In genomic region chr20:47179267-47179666, GRCh38 we compare ENCODE assay signal across 1 cellular context.
TF ChIP-seq lines count a peak whose summit lies in the region.

No MANE protein-coding gene starts in this region.

TF ChIP-seq in HEK293, 187 proteins besides CTCF, POLR2A, EP300 and RAD21 (continued from another document):
- TF ChIP-seq, protein P1, sequence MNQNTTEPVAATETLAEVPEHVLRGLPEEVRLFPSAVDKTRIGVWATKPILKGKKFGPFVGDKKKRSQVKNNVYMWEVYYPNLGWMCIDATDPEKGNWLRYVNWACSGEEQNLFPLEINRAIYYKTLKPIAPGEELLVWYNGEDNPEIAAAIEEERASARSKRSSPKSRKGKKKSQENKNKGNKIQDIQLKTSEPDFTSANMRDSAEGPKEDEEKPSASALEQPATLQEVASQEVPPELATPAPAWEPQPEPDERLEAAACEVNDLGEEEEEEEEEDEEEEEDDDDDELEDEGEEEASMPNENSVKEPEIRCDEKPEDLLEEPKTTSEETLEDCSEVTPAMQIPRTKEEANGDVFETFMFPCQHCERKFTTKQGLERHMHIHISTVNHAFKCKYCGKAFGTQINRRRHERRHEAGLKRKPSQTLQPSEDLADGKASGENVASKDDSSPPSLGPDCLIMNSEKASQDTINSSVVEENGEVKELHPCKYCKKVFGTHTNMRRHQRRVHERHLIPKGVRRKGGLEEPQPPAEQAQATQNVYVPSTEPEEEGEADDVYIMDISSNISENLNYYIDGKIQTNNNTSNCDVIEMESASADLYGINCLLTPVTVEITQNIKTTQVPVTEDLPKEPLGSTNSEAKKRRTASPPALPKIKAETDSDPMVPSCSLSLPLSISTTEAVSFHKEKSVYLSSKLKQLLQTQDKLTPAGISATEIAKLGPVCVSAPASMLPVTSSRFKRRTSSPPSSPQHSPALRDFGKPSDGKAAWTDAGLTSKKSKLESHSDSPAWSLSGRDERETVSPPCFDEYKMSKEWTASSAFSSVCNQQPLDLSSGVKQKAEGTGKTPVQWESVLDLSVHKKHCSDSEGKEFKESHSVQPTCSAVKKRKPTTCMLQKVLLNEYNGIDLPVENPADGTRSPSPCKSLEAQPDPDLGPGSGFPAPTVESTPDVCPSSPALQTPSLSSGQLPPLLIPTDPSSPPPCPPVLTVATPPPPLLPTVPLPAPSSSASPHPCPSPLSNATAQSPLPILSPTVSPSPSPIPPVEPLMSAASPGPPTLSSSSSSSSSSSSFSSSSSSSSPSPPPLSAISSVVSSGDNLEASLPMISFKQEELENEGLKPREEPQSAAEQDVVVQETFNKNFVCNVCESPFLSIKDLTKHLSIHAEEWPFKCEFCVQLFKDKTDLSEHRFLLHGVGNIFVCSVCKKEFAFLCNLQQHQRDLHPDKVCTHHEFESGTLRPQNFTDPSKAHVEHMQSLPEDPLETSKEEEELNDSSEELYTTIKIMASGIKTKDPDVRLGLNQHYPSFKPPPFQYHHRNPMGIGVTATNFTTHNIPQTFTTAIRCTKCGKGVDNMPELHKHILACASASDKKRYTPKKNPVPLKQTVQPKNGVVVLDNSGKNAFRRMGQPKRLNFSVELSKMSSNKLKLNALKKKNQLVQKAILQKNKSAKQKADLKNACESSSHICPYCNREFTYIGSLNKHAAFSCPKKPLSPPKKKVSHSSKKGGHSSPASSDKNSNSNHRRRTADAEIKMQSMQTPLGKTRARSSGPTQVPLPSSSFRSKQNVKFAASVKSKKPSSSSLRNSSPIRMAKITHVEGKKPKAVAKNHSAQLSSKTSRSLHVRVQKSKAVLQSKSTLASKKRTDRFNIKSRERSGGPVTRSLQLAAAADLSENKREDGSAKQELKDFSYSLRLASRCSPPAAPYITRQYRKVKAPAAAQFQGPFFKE (tag by site-specific recombination; IDR thresholded peaks at IDR 0.05; ENCODE audit: borderline replicate concordance) = no peak
- no peak for TF ChIP-seq ZNF529 (tag by site-specific recombination; IDR thresholded peaks at IDR 0.05; ENCODE audit: insufficient replicate concordance)
- TF ChIP-seq GLI2 (tag by site-specific recombination; IDR thresholded peaks at IDR 0.05; ENCODE audit: borderline replicate concordance, low read depth) = no peak
- TF ChIP-seq KLF1 (tag by site-specific recombination; IDR thresholded peaks at IDR 0.05) = 0 out of 2 replicates have a peak, but pooled peaks have one; percentile 13
- no peak for TF ChIP-seq ZNF792 (tag by site-specific recombination; IDR thresholded peaks at IDR 0.05)
- TF ChIP-seq KLF8 (tag by site-specific recombination; IDR thresholded peaks at IDR 0.05) = no peak
- TF ChIP-seq EGR2 (tag by site-specific recombination; IDR thresholded peaks at IDR 0.05; ENCODE audit: low read depth) = peak; percentile 93
- TF ChIP-seq ZNF777 (tag by site-specific recombination; IDR thresholded peaks at IDR 0.05; ENCODE audit: borderline replicate concordance) = no peak
- TF ChIP-seq GLI4 (tag by site-specific recombination; IDR thresholded peaks at IDR 0.05) = no peak
- TF ChIP-seq ZNF16 (tag by site-specific recombination; IDR thresholded peaks at IDR 0.05; ENCODE audit: low read depth) = no peak
- TF ChIP-seq, protein P2, sequence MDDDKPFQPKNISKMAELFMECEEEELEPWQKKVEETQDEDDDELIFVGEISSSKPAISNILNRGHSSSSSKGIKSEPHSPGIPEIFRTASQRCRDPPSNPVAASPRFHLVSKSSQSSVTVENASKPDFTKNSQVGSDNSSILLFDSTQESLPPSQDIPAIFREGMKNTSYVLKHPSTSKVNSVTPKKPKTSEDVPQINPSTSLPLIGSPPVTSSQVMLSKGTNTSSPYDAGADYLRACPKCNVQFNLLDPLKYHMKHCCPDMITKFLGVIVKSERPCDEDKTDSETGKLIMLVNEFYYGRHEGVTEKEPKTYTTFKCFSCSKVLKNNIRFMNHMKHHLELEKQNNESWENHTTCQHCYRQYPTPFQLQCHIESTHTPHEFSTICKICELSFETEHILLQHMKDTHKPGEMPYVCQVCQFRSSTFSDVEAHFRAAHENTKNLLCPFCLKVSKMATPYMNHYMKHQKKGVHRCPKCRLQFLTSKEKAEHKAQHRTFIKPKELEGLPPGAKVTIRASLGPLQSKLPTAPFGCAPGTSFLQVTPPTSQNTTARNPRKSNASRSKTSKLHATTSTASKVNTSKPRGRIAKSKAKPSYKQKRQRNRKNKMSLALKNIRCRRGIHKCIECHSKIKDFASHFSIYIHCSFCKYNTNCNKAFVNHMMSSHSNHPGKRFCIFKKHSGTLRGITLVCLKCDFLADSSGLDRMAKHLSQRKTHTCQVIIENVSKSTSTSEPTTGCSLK (tag by site-specific recombination; IDR thresholded peaks at IDR 0.05) = no peak
- TF ChIP-seq, protein P3, sequence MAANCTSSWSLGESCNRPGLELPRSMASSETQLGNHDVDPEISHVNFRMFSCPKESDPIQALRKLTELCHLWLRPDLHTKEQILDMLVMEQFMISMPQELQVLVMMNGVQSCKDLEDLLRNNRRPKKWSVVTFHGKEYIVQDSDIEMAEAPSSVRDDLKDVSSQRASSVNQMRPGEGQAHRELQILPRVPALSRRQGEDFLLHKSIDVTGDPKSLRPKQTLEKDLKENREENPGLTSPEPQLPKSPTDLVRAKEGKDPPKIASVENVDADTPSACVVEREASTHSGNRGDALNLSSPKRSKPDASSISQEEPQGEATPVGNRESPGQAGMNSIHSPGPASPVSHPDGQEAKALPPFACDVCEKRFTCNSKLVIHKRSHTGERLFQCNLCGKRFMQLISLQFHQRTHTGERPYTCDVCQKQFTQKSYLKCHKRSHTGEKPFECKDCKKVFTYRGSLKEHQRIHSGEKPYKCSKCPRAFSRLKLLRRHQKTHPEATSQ (tag by site-specific recombination; IDR thresholded peaks at IDR 0.05) = no peak
